Comparison of ENCODE assay signal across 8 cellular contexts in the genomic region with DNA sequence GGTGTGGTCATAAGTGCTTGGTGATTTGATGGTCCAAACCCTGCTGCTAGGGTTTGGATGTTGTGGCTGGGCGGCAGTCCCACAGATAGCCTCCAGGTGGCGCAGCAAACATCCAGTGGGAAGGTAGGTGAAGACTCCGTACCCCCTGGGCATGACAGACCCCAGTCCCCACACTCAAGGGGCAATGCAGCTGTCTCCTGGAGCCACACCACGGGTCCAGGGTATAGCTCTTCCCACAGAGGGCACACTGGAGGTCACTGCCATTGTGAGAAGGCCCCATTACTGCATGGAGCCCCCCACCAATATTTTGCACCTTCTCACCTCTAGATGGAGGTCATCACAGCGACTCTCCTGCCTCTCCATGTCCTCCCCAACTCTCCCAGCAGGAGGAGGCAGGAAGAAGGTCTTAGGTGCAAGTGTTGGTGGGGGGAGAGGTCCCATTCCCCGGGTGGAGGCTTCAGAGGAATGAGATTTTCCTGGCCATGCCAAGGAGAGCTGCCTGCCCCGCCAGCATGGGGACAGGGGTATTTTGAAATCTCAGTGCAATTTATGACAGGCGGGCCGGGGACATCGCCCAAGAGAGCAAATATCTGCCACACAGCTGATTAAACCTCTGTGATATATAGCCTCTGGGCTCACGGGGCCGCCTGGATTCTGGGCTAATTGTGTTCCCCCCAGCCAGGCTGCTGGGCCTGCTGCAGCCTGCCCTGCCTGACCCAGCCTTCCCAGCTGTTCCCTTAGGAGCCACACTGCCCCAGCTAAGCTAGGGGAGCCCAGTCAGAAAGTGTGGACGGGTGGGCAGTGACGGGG. TPM values are rescaled to one million over a fixed set of nuclear protein-coding genes. Genes with fewer than 3 reads are reported as not detected.
DNase-seq lines count a peak whose midpoint lies in the region; ATAC-seq and TF ChIP-seq lines count a peak whose summit lies in the region.

No MANE protein-coding gene starts in this region.

- TF ChIP-seq POLR2A in lower leg skin (IDR thresholded peaks at IDR 0.05), result no peak

- 15 to 24% methylated on average over 11 to 14 of the region's 14 CpGs for WGBS in lower leg skin, 2 donors

- peaks cover 3% of the 10 kb centered on the region for H3K36me3 Mint-ChIP-seq in central memory CD8-positive, alpha-beta T cell (ENCODE audit: insufficient read depth)

- peaks cover 13% of the 10 kb centered on the region for H3K4me1 Mint-ChIP-seq in central memory CD8-positive, alpha-beta T cell

- DNase-seq in GM04503 (ENCODE audit: low read depth) (peak; percentile 1), MV-4-11 (lab: John Stamatoyannopoulos, UW) (peak; percentile 21), lower leg skin (ENCODE audit: low spot score in 2 of 2) (peak; percentile 56 to 95)
- DNase-seq in central memory CD8-positive, alpha-beta T cell (ENCODE audit: low spot score in 2 of 2), result peak; percentile 45 to 71
- DNase-seq in stimulated activated CD8-positive, alpha-beta memory T cell treated with anti-CD3 and anti-CD28 coated beads, Interleukin-12 subunit alpha, Interleukin-12 subunit beta, amount 100 ng/mL, for 1 hour (ENCODE audit: low read depth), result peak; percentile 59

- no peaks in the 10 kb centered on the region for H3K9me3 Mint-ChIP-seq in central memory CD8-positive, alpha-beta T cell

- intact Hi-C loops in lower leg skin (cut with DNase I; ENCODE audit: low total_unique reads), result loop anchor here (5.0 kb wide), 1 partner anchor 50 kb away; no protein-coding TSS in a partner anchor

- peak in 1 of 3 donors; percentile 74 for TF ChIP-seq CTCF in lower leg skin (IDR thresholded peaks at IDR 0.05)

- H3K4me3 ChIP-seq in lower leg skin (ENCODE audit: low read depth, poor library complexity, severe bottlenecking), result no peak overlapping the region

- H3K27me3 Mint-ChIP-seq in central memory CD8-positive, alpha-beta T cell, result peaks cover 40% of the 10 kb centered on the region

- peak; percentile 47 to 52 for ATAC-seq in activated CD4-positive, CD25-positive, alpha-beta regulatory T cell treated with anti-CD3 and anti-CD28 coated beads, Interleukin-2, amount 50 U/mL, for 24 hours
- peak; percentile 51 for ATAC-seq in central memory CD8-positive, alpha-beta T cell (replicated peaks; ENCODE audit: extremely low read depth, poor library complexity, severe bottlenecking)
- ATAC-seq in GM21529 (IDR thresholded peaks at IDR 0.05; ENCODE audit: unreplicated experiment) (no peak), HG03442 (IDR thresholded peaks at IDR 0.05; ENCODE audit: unreplicated experiment) (no peak)

- H3K4me3 Mint-ChIP-seq in central memory CD8-positive, alpha-beta T cell, result no peak overlapping the region

- H3K27ac Mint-ChIP-seq in central memory CD8-positive, alpha-beta T cell (ENCODE audit: low read depth), result no peak overlapping the region

RNA-seq across cellular contexts. Expression of gene C17orf113, which starts 17.2 kb away (rescaled TPM):
- 1 to 10 TPM in 3 of 4 donors, under 1 TPM in 1; 0.97 to 1.8 (median 1.5) TPM for total RNA-seq in lower leg skin

RNA-seq across cellular contexts. Expression of gene ZNF385C, which starts 30.7 kb away (rescaled TPM):
- 1 to 10 TPM in 1 of 4 donors, under 1 TPM in 1, not detected in 2; 0.29 to 1.3 TPM for total RNA-seq in lower leg skin

RNA-seq across cellular contexts. Expression of gene DHX58, which starts 44.9 kb away (rescaled TPM):
- total RNA-seq in lower leg skin, result 10 to 100 TPM in 3 of 4 donors, 1 to 10 TPM in 1; 7.5 to 16.5 (median 12.1) TPM

RNA-seq across cellular contexts. Expression of gene NKIRAS2, which starts 47.7 kb away (rescaled TPM):
- 10 to 100 TPM; 44.6 to 57.9 (median 52.3) TPM for total RNA-seq in lower leg skin

RNA-seq across cellular contexts. Expression of gene DNAJC7, which starts 50.3 kb away (rescaled TPM):
- 10 to 100 TPM; 48.8 to 85.5 (median 63.7) TPM for total RNA-seq in lower leg skin

Comparison
In these comparisons a context has a peak if more than half of its experiments do, and no peak if none do; other contexts are left out.
1. DNase-seq: peak in every context shown above with its lines; median percentile 76 in lower leg skin; 59 in stimulated activated CD8-positive, alpha-beta memory T cell treated with anti-CD3 and anti-CD28 coated beads, Interleukin-12 subunit alpha, Interleukin-12 subunit beta, amount 100 ng/mL, for 1 hour; 58 in central memory CD8-positive, alpha-beta T cell; 21 in MV-4-11; 1 in GM04503.
2. ATAC-seq: peak in activated CD4-positive, CD25-positive, alpha-beta regulatory T cell treated with anti-CD3 and anti-CD28 coated beads, Interleukin-2, amount 50 U/mL, for 24 hours (2 of 2) and central memory CD8-positive, alpha-beta T cell (single experiment); none in GM21529 (single experiment) and HG03442 (single experiment).